ENCODE assay signal across 1 cellular context in the genomic region with DNA sequence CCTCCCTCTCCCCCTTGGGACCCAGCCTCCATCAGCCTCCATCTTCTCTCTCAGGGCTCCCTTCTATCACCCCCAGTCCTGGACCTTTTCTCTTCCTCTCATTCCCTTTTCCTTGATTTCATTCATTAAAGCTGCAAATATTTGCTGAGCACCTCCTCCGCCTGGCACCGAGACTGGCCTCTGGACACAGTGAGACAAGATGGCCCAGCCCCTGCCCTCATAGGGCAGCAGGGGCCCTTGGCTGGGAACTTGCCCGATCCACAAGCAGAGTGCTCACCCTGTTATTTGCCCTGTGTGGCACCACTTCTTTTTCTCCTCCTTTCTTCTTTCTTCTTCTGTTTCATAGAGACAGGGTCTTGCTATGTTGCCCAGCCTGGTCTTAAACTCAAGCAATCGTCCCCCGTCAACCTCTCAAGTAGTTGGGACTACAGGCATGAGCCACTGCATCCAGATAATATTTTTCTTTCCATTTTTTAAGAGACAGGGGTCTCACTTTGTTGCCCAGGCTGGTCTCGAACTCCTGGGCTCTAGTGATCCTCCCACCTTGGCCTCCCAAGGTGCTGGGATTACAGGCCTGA.
TF ChIP-seq lines count a peak whose summit lies in the region.

No MANE protein-coding gene starts in this region.

TF ChIP-seq in liver, 16 proteins besides CTCF, POLR2A, EP300 and RAD21:
- TF ChIP-seq NR2F2 (IDR thresholded peaks at IDR 0.05): no peak
- no peak for TF ChIP-seq ZBTB33 (IDR thresholded peaks at IDR 0.05)
- no peak for TF ChIP-seq YY1 (IDR thresholded peaks at IDR 0.05)
- TF ChIP-seq EGR1 (IDR thresholded peaks at IDR 0.05; ENCODE audit: low read depth in 2 of 2): no peak
- no peak for TF ChIP-seq SP1 (IDR thresholded peaks at IDR 0.05)
- no peak for TF ChIP-seq GABPA (IDR thresholded peaks at IDR 0.05 in 1 of 2, conservative IDR thresholded peaks at IDR 0.05 in 1 of 2)
- no peak for TF ChIP-seq HNF4G (IDR thresholded peaks at IDR 0.05)
- no peak for TF ChIP-seq RXRA (IDR thresholded peaks at IDR 0.05)
- TF ChIP-seq FOXA1 (IDR thresholded peaks at IDR 0.05): no peak
- TF ChIP-seq, protein P1, sequence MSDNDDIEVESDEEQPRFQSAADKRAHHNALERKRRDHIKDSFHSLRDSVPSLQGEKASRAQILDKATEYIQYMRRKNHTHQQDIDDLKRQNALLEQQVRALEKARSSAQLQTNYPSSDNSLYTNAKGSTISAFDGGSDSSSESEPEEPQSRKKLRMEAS (IDR thresholded peaks at IDR 0.05): no peak
- TF ChIP-seq HNF4A (conservative IDR thresholded peaks at IDR 0.05): no peak
- TF ChIP-seq TAF1 (conservative IDR thresholded peaks at IDR 0.05): no peak
- TF ChIP-seq ATF3 (IDR thresholded peaks at IDR 0.05): no peak
- no peak for TF ChIP-seq JUND (IDR thresholded peaks at IDR 0.05)
